8 cellular contexts compared by ENCODE assay signal in genomic region chr4:118865091-118865708, GRCh38. TPM values are rescaled to one million over a fixed set of nuclear protein-coding genes. Genes with fewer than 3 reads are reported as not detected.
DNase-seq lines count a peak whose midpoint lies in the region; ATAC-seq, FAIRE-seq and TF ChIP-seq lines count a peak whose summit lies in the region.

No MANE protein-coding gene starts in this region.

- H3K4me1 Mint-ChIP-seq in activated CD8-positive, alpha-beta T cell treated with anti-CD3 and anti-CD28 coated beads for 36 hours (ENCODE audit: low read depth), result peaks cover 6% of the 10 kb centered on the region

- H3K4me1 ChIP-seq in sigmoid colon, result peaks cover 0 to 11% (median 7%) of the 10 kb centered on the region in 4 donors

- ATAC-seq in HG03066 (IDR thresholded peaks at IDR 0.05; ENCODE audit: low read depth, unreplicated experiment) (peak; percentile 82), left cardiac atrium (peak; percentile 86), HG03045 (IDR thresholded peaks at IDR 0.05; ENCODE audit: unreplicated experiment) (no peak)
- ATAC-seq in activated CD8-positive, alpha-beta T cell treated with anti-CD3 and anti-CD28 coated beads for 36 hours, result peak; percentile 37

- H3K36me3 ChIP-seq in sigmoid colon, result no peaks in the 10 kb centered on the region

- 7 to 23% methylated on average over 5 of the region's 5 CpGs for WGBS in sigmoid colon, 2 donors

- H3K27me3 Mint-ChIP-seq in activated CD8-positive, alpha-beta T cell treated with anti-CD3 and anti-CD28 coated beads for 36 hours, result no peaks in the 10 kb centered on the region

- DNase-seq in AG09309 (ENCODE audit: low read depth) (no peak), GM12892 (ENCODE audit: insufficient read length) (no peak), NCI-H2171 (lab: John Stamatoyannopoulos, UW) (peak; percentile 7), left cardiac atrium (no peak), sigmoid colon (no peak)
- peak; percentile 13 for DNase-seq in activated CD8-positive, alpha-beta T cell treated with anti-CD3 and anti-CD28 coated beads for 36 hours

- CTCF ChIA-PET in activated CD8-positive, alpha-beta T cell treated with anti-CD3 and anti-CD28 coated beads for 36 hours (lab: Charles Lee), result interaction anchor here (0.6 to 4.0 kb wide), 24 partner anchors 9 to 180 kb away, joined by 3 to 42 read pairs (median 4); partner anchors contain the start of genes METTL14 and SYNPO2

- H3K4me3 Mint-ChIP-seq in activated CD8-positive, alpha-beta T cell treated with anti-CD3 and anti-CD28 coated beads for 36 hours, result no peak overlapping the region

- H3K4me3 ChIP-seq in AG09309 (ENCODE audit: control insufficient read depth, low read depth, low read length) (no peak overlapping the region), sigmoid colon (no peak overlapping the region)

- H3K9me3 ChIP-seq in sigmoid colon, result no peaks in the 10 kb centered on the region

- TF ChIP-seq POLR2A in GM12892 (IDR thresholded peaks at IDR 0.05; ENCODE audit: low read depth, low read length) (no peak), sigmoid colon (IDR thresholded peaks at IDR 0.05) (no peak)

- no peak overlapping the region for H3K27ac Mint-ChIP-seq in activated CD8-positive, alpha-beta T cell treated with anti-CD3 and anti-CD28 coated beads for 36 hours

- no peaks in the 10 kb centered on the region for H3K36me3 Mint-ChIP-seq in activated CD8-positive, alpha-beta T cell treated with anti-CD3 and anti-CD28 coated beads for 36 hours (ENCODE audit: low read depth)

- TF ChIP-seq CTCF in AG09309 (IDR thresholded peaks at IDR 0.05; ENCODE audit: control insufficient read depth, insufficient read depth, low read depth, low read length, missing control alignments) (peak; percentile 84), sigmoid colon (IDR thresholded peaks at IDR 0.05) (peak in 3 of 4 experiments; percentile 30 to 47 (median 40))
- TF ChIP-seq CTCF in activated CD8-positive, alpha-beta T cell treated with anti-CD3 and anti-CD28 coated beads for 36 hours (IDR thresholded peaks at IDR 0.05), result peak; percentile 62

- no peak overlapping the region for H3K27ac ChIP-seq in sigmoid colon

- no peaks in the 10 kb centered on the region for H3K9me3 Mint-ChIP-seq in activated CD8-positive, alpha-beta T cell treated with anti-CD3 and anti-CD28 coated beads for 36 hours

- peak; percentile 85 for FAIRE-seq in GM12892 (lab: Jason Lieb, UNC)

- no peak for TF ChIP-seq EP300 in sigmoid colon (IDR thresholded peaks at IDR 0.05)

- POLR2A ChIA-PET in activated CD8-positive, alpha-beta T cell treated with anti-CD3 and anti-CD28 coated beads for 36 hours (lab: Charles Lee), result no interaction called here

- intact Hi-C loops in activated CD8-positive, alpha-beta T cell treated with anti-CD3 and anti-CD28 coated beads for 36 hours (cut with micrococcal nuclease), result no loop called here
- intact Hi-C loops in left cardiac atrium (cut with DNase I), result no loop called here
- intact Hi-C loops in sigmoid colon (cut with DNase I), result no loop called here

- no peaks in the 10 kb centered on the region for H3K27me3 ChIP-seq in sigmoid colon

RNA-seq across cellular contexts. Expression of gene SYNPO2, which starts 23.5 kb away (rescaled TPM):
- polyA plus RNA-seq in GM12892 (2012; ENCODE audit: missing spikeins), result 0.11 TPM
- under 1 TPM; 0.13 to 0.18 TPM for total RNA-seq in activated CD8-positive, alpha-beta T cell treated with anti-CD3 and anti-CD28 coated beads for 36 hours
- 10 to 100 TPM; 67.6 to 94.4 TPM for total RNA-seq in left cardiac atrium
- 1,000 to 10,000 TPM in 3 of 4 donors, 100 to 1,000 TPM in 1; 611 to 1,591 (median 1,204) TPM for total RNA-seq in sigmoid colon
- 10 to 100 TPM in 1 of 3 donors, 1 to 10 TPM in 2; 2.1 to 34.6 (median 9.0) TPM for polyA plus RNA-seq in sigmoid colon

RNA-seq across cellular contexts. Expression of gene SEC24D, which starts 29.3 kb away (rescaled TPM):
- polyA plus RNA-seq in GM12892 (2012; ENCODE audit: missing spikeins), result 25.9 TPM
- total RNA-seq in activated CD8-positive, alpha-beta T cell treated with anti-CD3 and anti-CD28 coated beads for 36 hours, result 10 to 100 TPM; 25.2 to 26.4 TPM
- total RNA-seq in left cardiac atrium (10 to 100 TPM; 23.6 to 42.7 TPM), sigmoid colon (10 to 100 TPM; 27.6 to 42.4 (median 33.4) TPM)
- polyA plus RNA-seq in sigmoid colon, result 10 to 100 TPM; 18.6 to 27.0 (median 18.7) TPM

Comparison
In these comparisons a context has a peak if more than half of its experiments do, and no peak if none do; other contexts are left out.
1. DNase-seq: peak in NCI-H2171 (single experiment) and activated CD8-positive, alpha-beta T cell treated with anti-CD3 and anti-CD28 coated beads for 36 hours (single experiment); none in AG09309 (single experiment), GM12892 (single experiment), left cardiac atrium (single experiment) and sigmoid colon (single experiment).
2. RNA of gene SYNPO2, which starts 23.5 kb away (total RNA-seq): 611 to 1,591 TPM in sigmoid colon and 67.6 to 94.4 TPM in left cardiac atrium; 0.13 to 0.18 TPM in activated CD8-positive, alpha-beta T cell treated with anti-CD3 and anti-CD28 coated beads for 36 hours; every median in the first group is over 10 times any median in the second.
3. Peak in every context shown above with its lines, with median percentiles within 50 percentile points of each other: CTCF ChIP-seq.